ENCODE assay signal across 8 cellular contexts in the genomic region with DNA sequence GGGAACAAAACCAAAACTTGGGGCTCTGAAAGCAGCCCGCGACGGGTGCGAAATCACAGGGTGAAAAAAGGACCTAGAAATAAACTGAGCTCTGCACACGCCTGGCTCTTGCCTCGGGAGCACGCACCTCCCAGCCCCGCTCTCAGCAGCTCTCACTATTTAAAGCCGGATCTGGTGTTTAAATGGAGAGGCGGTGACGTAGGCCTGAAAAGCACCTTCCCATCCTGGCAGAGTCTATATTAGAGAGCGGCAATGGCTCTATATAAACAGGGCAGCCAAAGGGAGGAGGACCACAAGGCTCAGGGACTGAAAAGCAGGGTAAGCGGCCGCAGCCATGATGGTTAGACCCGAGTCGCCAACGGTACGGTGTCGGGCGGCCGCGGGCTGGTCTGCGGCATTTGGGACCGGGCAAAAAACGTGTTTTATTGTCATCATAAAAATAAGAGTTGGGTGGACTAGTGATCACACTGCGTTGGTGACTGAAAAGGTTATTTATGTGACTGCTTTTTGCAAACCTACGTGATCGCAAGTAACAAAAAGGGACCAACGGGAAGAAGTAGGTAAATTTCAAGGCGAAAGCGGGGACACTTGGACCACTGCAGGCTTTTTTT. TPM values are rescaled to one million over a fixed set of nuclear protein-coding genes. Genes with fewer than 3 reads are reported as not detected.
DNase-seq lines count a peak whose midpoint lies in the region; FAIRE-seq and TF ChIP-seq lines count a peak whose summit lies in the region.

No MANE protein-coding gene starts in this region.

- in situ Hi-C loops in SK-MEL-5 (cut with HindIII; ENCODE audit: low pct_unique_long_range_greater_than_20kb, low sequenced_read_pairs): no loop called here

- H3K9me3 ChIP-seq in neuronal stem cell (replicated peaks in 1 of 2; ENCODE audit: control insufficient read depth in 2 of 2, insufficient read depth in 1 of 2, low read depth in 1 of 2, low read length in 2 of 2): no peaks in the 10 kb centered on the region
- no peaks in the 10 kb centered on the region for H3K9me3 ChIP-seq in subcutaneous abdominal adipose tissue (ENCODE audit: control insufficient read depth in 5 of 5, low read length in 5 of 5)

- CTCF ChIA-PET in activated naive CD4-positive, alpha-beta T cell treated with anti-CD3 and anti-CD28 coated beads, Interleukin-2, amount 10 ng/mL, durations not matched to agents 7 days and 5 days (lab: Charles Lee): interaction anchor here (1.0 to 1.6 kb wide), 4 partner anchors 23 to 245 kb away, joined by 3 to 6 read pairs (median 3); no protein-coding TSS in a partner anchor

- no peak for TF ChIP-seq CTCF in HFFc6 (IDR thresholded peaks at IDR 0.05)

- peaks cover 37% of the 10 kb centered on the region for H3K4me1 Mint-ChIP-seq in HFFc6 (ENCODE audit: low read depth)
- peaks cover 55% of the 10 kb centered on the region for H3K4me1 Mint-ChIP-seq in activated naive CD4-positive, alpha-beta T cell treated with anti-CD3 and anti-CD28 coated beads, Interleukin-2, amount 10 ng/mL, durations not matched to agents 7 days and 5 days

- H3K9ac ChIP-seq in neuronal stem cell (ENCODE audit: low read depth, low read length, poor library complexity) (no peak overlapping the region), subcutaneous abdominal adipose tissue (ENCODE audit: low read length in 5 of 5) (peak overlapping the region; percentile 95 to 98 (median 96))

- peaks cover 5% of the 10 kb centered on the region for H3K9me3 Mint-ChIP-seq in HFFc6
- no peaks in the 10 kb centered on the region for H3K9me3 Mint-ChIP-seq in activated naive CD4-positive, alpha-beta T cell treated with anti-CD3 and anti-CD28 coated beads, Interleukin-2, amount 10 ng/mL, durations not matched to agents 7 days and 5 days

- H2BK12ac ChIP-seq in neuronal stem cell (ENCODE audit: low read length): no peak overlapping the region

- H3K27ac ChIP-seq in neuronal stem cell (replicated peaks; ENCODE audit: low read length): peak overlapping the region; percentile 92
- H3K27ac ChIP-seq in subcutaneous abdominal adipose tissue (ENCODE audit: low read depth, low read length): peak overlapping the region; percentile 96

- no peak overlapping the region for H2BK120ac ChIP-seq in neuronal stem cell (ENCODE audit: low read depth, low read length)

- H3K18ac ChIP-seq in neuronal stem cell (ENCODE audit: low read length): peak overlapping the region; percentile 61

- peak overlapping the region; percentile 31 for H3K4me2 ChIP-seq in neuronal stem cell (ENCODE audit: insufficient read depth, low read length, poor library complexity, severe bottlenecking)

- H4K91ac ChIP-seq in neuronal stem cell (ENCODE audit: low read depth, low read length, poor library complexity): no peak overlapping the region

- H2AFZ ChIP-seq in neuronal stem cell (ENCODE audit: low read length): peak overlapping the region; percentile 43

- WGBS in neuronal stem cell (ENCODE audit: extremely low coverage in 2 of 2, insufficient read length in 2 of 2, insufficient replicate concordance in 1 of 2), 2 donors: no CpG with 5 or more reads among the region's 31 CpGs

- peaks cover 0 to 34% of the 10 kb centered on the region in 2 donors for H3K36me3 ChIP-seq in neuronal stem cell (replicated peaks in 1 of 2; ENCODE audit: control insufficient read depth in 2 of 2, insufficient read depth in 2 of 2, low read length in 2 of 2)
- peaks cover 5 to 17% (median 12%) of the 10 kb centered on the region in 5 donors for H3K36me3 ChIP-seq in subcutaneous abdominal adipose tissue (ENCODE audit: control insufficient read depth in 5 of 5, insufficient read depth in 5 of 5, low read length in 5 of 5)

- H3K27me3 ChIP-seq in neuronal stem cell (ENCODE audit: control insufficient read depth in 3 of 3, insufficient read depth in 3 of 3, low read depth in 1 of 3, low read length in 3 of 3) (no peaks in the 10 kb centered on the region), subcutaneous abdominal adipose tissue (ENCODE audit: control insufficient read depth in 5 of 5, insufficient read depth in 4 of 5, low read length in 5 of 5) (no peaks in the 10 kb centered on the region)

- FAIRE-seq in frontal cortex (lab: Jason Lieb, UNC): no peak

- H3K27ac Mint-ChIP-seq in HFFc6: peak overlapping the region; percentile 100
- peak overlapping the region; percentile 100 for H3K27ac Mint-ChIP-seq in activated naive CD4-positive, alpha-beta T cell treated with anti-CD3 and anti-CD28 coated beads, Interleukin-2, amount 10 ng/mL, durations not matched to agents 7 days and 5 days

- no peak overlapping the region for H3K4ac ChIP-seq in neuronal stem cell (ENCODE audit: low read length)

- H2BK15ac ChIP-seq in neuronal stem cell (ENCODE audit: low read length): no peak overlapping the region

- H3K14ac ChIP-seq in neuronal stem cell (ENCODE audit: low read length): peak overlapping the region; percentile 47

- no peak overlapping the region for H2AK5ac ChIP-seq in neuronal stem cell (ENCODE audit: low read depth, low read length)

- DNase-seq in GM04504 (ENCODE audit: low read depth) (peak; percentile 96), HFFc6 (peak; percentile 97), NAMALWA (ENCODE audit: low spot score) (peak; percentile 98), SK-MEL-5 (ENCODE audit: low read depth, low spot score) (peak; percentile 97), frontal cortex (ENCODE audit: low spot score in 2 of 2) (peak; percentile 60 to 77), neuronal stem cell (ENCODE audit: low spot score) (peak; percentile 90)
- DNase-seq in activated naive CD4-positive, alpha-beta T cell treated with anti-CD3 and anti-CD28 coated beads, Interleukin-2, amount 10 ng/mL, durations not matched to agents 7 days and 5 days: peak; percentile 92

- peaks cover 2% of the 10 kb centered on the region for H3K79me1 ChIP-seq in neuronal stem cell (ENCODE audit: low read depth, low read length)

- H3K4me3 Mint-ChIP-seq in HFFc6: peak overlapping the region; percentile 99
- peak overlapping the region; percentile 99 for H3K4me3 Mint-ChIP-seq in activated naive CD4-positive, alpha-beta T cell treated with anti-CD3 and anti-CD28 coated beads, Interleukin-2, amount 10 ng/mL, durations not matched to agents 7 days and 5 days

- H2BK5ac ChIP-seq in neuronal stem cell (ENCODE audit: low read length): peak overlapping the region; percentile 47

- peaks cover 3 to 8% of the 10 kb centered on the region in 2 donors for H3K4me1 ChIP-seq in neuronal stem cell (ENCODE audit: control insufficient read depth in 2 of 2, insufficient read depth in 1 of 2, low read depth in 1 of 2, low read length in 2 of 2)
- H3K4me1 ChIP-seq in subcutaneous abdominal adipose tissue (ENCODE audit: control insufficient read depth in 5 of 5, insufficient read depth in 5 of 5, low read length in 5 of 5): peaks cover 3 to 27% (median 23%) of the 10 kb centered on the region in 5 donors

- peaks cover 11% of the 10 kb centered on the region for H3K36me3 Mint-ChIP-seq in HFFc6 (ENCODE audit: low read depth)
- peaks cover 34% of the 10 kb centered on the region for H3K36me3 Mint-ChIP-seq in activated naive CD4-positive, alpha-beta T cell treated with anti-CD3 and anti-CD28 coated beads, Interleukin-2, amount 10 ng/mL, durations not matched to agents 7 days and 5 days

- H4K8ac ChIP-seq in neuronal stem cell (ENCODE audit: low read depth, low read length): no peak overlapping the region

- H3K27me3 Mint-ChIP-seq in HFFc6 (ENCODE audit: insufficient read depth): peaks cover 9% of the 10 kb centered on the region
- H3K27me3 Mint-ChIP-seq in activated naive CD4-positive, alpha-beta T cell treated with anti-CD3 and anti-CD28 coated beads, Interleukin-2, amount 10 ng/mL, durations not matched to agents 7 days and 5 days: peaks cover 12% of the 10 kb centered on the region

- peak overlapping the region; percentile 94 for H3K23ac ChIP-seq in neuronal stem cell (ENCODE audit: low read depth, low read length, poor library complexity)

- peak overlapping the region; percentile 86 to 90 for H3K4me3 ChIP-seq in neuronal stem cell (ENCODE audit: low read length in 2 of 2)
- H3K4me3 ChIP-seq in subcutaneous abdominal adipose tissue (ENCODE audit: low read depth in 1 of 5, low read length in 5 of 5): peak overlapping the region; percentile 83 to 97 (median 96)

RNA-seq across cellular contexts. Expression of a gene that starts 1.4 kb away (rescaled TPM):
- total RNA-seq in HFFc6 (2021; fragmentation: NEBNext Ultra II Directional; extraction: Animal tissue kit (Norgen Biotek cat#: 25700)): 10 to 100 TPM; 37.6 to 47.6 (median 40.3) TPM
- 32.0 and 35.2 TPM in 2 replicates for total RNA-seq in SK-MEL-5 (2014; rRNA removed; shearing (Covaris generic))
- polyA plus RNA-seq in SK-MEL-5 (2015; cell fraction: cytosol; rRNA removed): 18.5 and 25.1 TPM in 2 replicates
- polyA plus RNA-seq in SK-MEL-5 (2015; cell fraction: nucleus; rRNA removed): 9.3 and 9.6 TPM in 2 replicates
- 63.2 TPM for total RNA-seq in frontal cortex
- polyA plus RNA-seq in neuronal stem cell (2013, experiment 1 of 2): 24.5 TPM
- 25.1 TPM for polyA plus RNA-seq in neuronal stem cell (2013, experiment 2 of 2)

Comparison
In these comparisons a context has a peak if more than half of its experiments do, and no peak if none do; other contexts are left out.
1. Peak in every context shown above with its lines: DNase-seq, H3K4me3 ChIP-seq and H3K27ac ChIP-seq.